Comparison of ENCODE assay signal across 10 cellular contexts in genomic region chr5:38201158-38201557, GRCh38. TPM values are rescaled to one million over a fixed set of nuclear protein-coding genes. Genes with fewer than 3 reads are reported as not detected.
"Had no signal": no experiment of that assay in that cellular context is flagged by ENCODE, and none has a peak within 500 bp of the region (broad histone marks: within the 10 kb centered on the region; RNA-seq: fewer than 3 reads in every experiment).

No MANE protein-coding gene starts in this region.

- H3K27ac Mint-ChIP-seq: IgD-negative memory B cell had no signal

- H3K4me1 ChIP-seq: HAP-1 had no signal

- DNase-seq: GM23248, GOT3, H7, KG1 had no signal

- H3K27ac ChIP-seq: GM23248, HL-60 had no signal

- H3K36me3 ChIP-seq: HAP-1 had no signal

- H3K9me3 ChIP-seq: HAP-1 had no signal

- H3K36me3 Mint-ChIP-seq: IgD-negative memory B cell had no signal

- H2AFZ ChIP-seq: GM23248 had no signal

- H3K4me3 Mint-ChIP-seq: IgD-negative memory B cell had no signal

- H3K4me1 Mint-ChIP-seq: IgD-negative memory B cell had no signal

- H3K4me3 ChIP-seq: GM23248, HAP-1 had no signal

- FAIRE-seq: HepG2 had no signal

- ATAC-seq: HCT116, HepG2 had no signal

- H3K9ac ChIP-seq: GM23248 had no signal

RNA-seq across cellular contexts. Expression of gene EGFLAM, which starts 57.2 kb away (rescaled TPM):
- total RNA-seq: GM23248, HepG2, HT1080 had no signal
- polyA plus RNA-seq: GM23248, HepG2, IgD-negative memory B cell had no signal
